In genomic region chr1:67732750-67733151, GRCh38 we compare ENCODE assay signal across 10 cellular contexts. TPM values are rescaled to one million over a fixed set of nuclear protein-coding genes. Genes with fewer than 3 reads are reported as not detected.
DNase-seq lines count a peak whose midpoint lies in the region; ATAC-seq and TF ChIP-seq lines count a peak whose summit lies in the region.
"Had no signal": no experiment of that assay in that cellular context is flagged by ENCODE, and none has a peak within 500 bp of the region (broad histone marks: within the 10 kb centered on the region; RNA-seq: fewer than 3 reads in every experiment).

No MANE protein-coding gene starts in this region.

- H4K20me1 ChIP-seq in OCI-LY1 (ENCODE audit: insufficient read depth, low read length) = no peaks in the 10 kb centered on the region

- H3K9me3 ChIP-seq in OCI-LY1 (ENCODE audit: low read length) (no peaks in the 10 kb centered on the region), mesenchymal stem cell (ENCODE audit: control insufficient read depth, low read length) (no peaks in the 10 kb centered on the region), gastrocnemius medialis (no peaks in the 10 kb centered on the region)

- H2BK120ac ChIP-seq in mesenchymal stem cell (ENCODE audit: low read depth, low read length) = no peak overlapping the region

- H3K4me2 ChIP-seq in OCI-LY1 (ENCODE audit: low read length) = peak overlapping the region; percentile 8; the same call in 1 of the 2 replicates
- no peak overlapping the region for H3K4me2 ChIP-seq in mesenchymal stem cell (ENCODE audit: low read length, poor library complexity, severe bottlenecking)
- H3K4me2 ChIP-seq: KMS-11 had no signal

- H3K9me2 ChIP-seq in OCI-LY1 (ENCODE audit: low read depth, low read length) = no peaks in the 10 kb centered on the region

- H3F3A ChIP-seq in OCI-LY1 (ENCODE audit: insufficient read depth, low read length) = no peaks in the 10 kb centered on the region

- H3K4me1 ChIP-seq in OCI-LY1 (ENCODE audit: insufficient read depth, low read length, severe bottlenecking) = peaks cover 86% of the 10 kb centered on the region
- peaks cover 19% of the 10 kb centered on the region for H3K4me1 ChIP-seq in mesenchymal stem cell (ENCODE audit: control insufficient read depth, insufficient read depth, low read depth, low read length)
- peaks cover 25% of the 10 kb centered on the region in 2 donors for H3K4me1 ChIP-seq in gastrocnemius medialis

- H3K23ac ChIP-seq in mesenchymal stem cell (ENCODE audit: low read length in 2 of 2) = peak overlapping the region in 1 of 2 experiments; percentile 47

- intact Hi-C loops in gastrocnemius medialis (cut with DNase I; ENCODE audit: low total_unique reads) = no loop called here

- peak overlapping the region; percentile 98 for H3K27ac ChIP-seq in OCI-LY1 (ENCODE audit: low read depth, low read length, poor library complexity, severe bottlenecking)
- H3K27ac ChIP-seq in mesenchymal stem cell (ENCODE audit: low read length, poor library complexity, severe bottlenecking) = no peak overlapping the region
- no peak overlapping the region for H3K27ac ChIP-seq in gastrocnemius medialis
- H3K27ac ChIP-seq: KMS-11 had no signal

- no peak for TF ChIP-seq CTCF in OCI-LY1 (IDR thresholded peaks at IDR 0.05; ENCODE audit: low read length)
- TF ChIP-seq CTCF in gastrocnemius medialis (IDR thresholded peaks at IDR 0.05 in 4 of 5, conservative IDR thresholded peaks at IDR 0.05 in 1 of 5) = no peak

- in situ Hi-C loops in gastrocnemius medialis (cut with MboI; ENCODE audit: low sequenced_read_pairs in 4 of 4) = no loop called here

- H4K8ac ChIP-seq in mesenchymal stem cell (ENCODE audit: low read length) = no peak overlapping the region

- TF ChIP-seq POLR2A in GM18505 (IDR thresholded peaks at IDR 0.05; ENCODE audit: borderline replicate concordance, extremely low read depth, insufficient read depth, insufficient read length) (no peak), gastrocnemius medialis (IDR thresholded peaks at IDR 0.05) (no peak)

- peak overlapping the region in 1 of 2 experiments; percentile 72 for H3K4ac ChIP-seq in mesenchymal stem cell (ENCODE audit: low read depth in 1 of 2, low read length in 2 of 2)

- H3K27me3 ChIP-seq in OCI-LY1 (ENCODE audit: insufficient read depth, low read length) = no peaks in the 10 kb centered on the region
- no peaks in the 10 kb centered on the region for H3K27me3 ChIP-seq in mesenchymal stem cell (ENCODE audit: control insufficient read depth in 1 of 2, insufficient read depth in 1 of 2, low read length in 2 of 2)
- H3K27me3 ChIP-seq in gastrocnemius medialis = no peaks in the 10 kb centered on the region

- peak overlapping the region in 1 of 2 experiments; percentile 68 for H3K18ac ChIP-seq in mesenchymal stem cell (ENCODE audit: low read depth in 1 of 2, low read length in 2 of 2)

- H2AFZ ChIP-seq in OCI-LY1 (ENCODE audit: low read length) (no peak overlapping the region), mesenchymal stem cell (ENCODE audit: low read depth, low read length) (no peak overlapping the region)

- peak overlapping the region; percentile 24; the same call in 1 of the 2 replicates for H3K9ac ChIP-seq in OCI-LY1 (ENCODE audit: low read length)
- H3K9ac ChIP-seq in mesenchymal stem cell (ENCODE audit: low read length) = no peak overlapping the region
- H3K9ac ChIP-seq: KMS-11 had no signal

- no peak overlapping the region for H2BK15ac ChIP-seq in mesenchymal stem cell (ENCODE audit: low read depth, poor library complexity, severe bottlenecking)

- peaks cover 29% of the 10 kb centered on the region for H3K79me1 ChIP-seq in mesenchymal stem cell (replicated peaks; ENCODE audit: low read length, poor library complexity, severe bottlenecking)

- H3K14ac ChIP-seq in mesenchymal stem cell (ENCODE audit: low read length in 2 of 2) = peak overlapping the region in 1 of 2 experiments; percentile 18

- peak overlapping the region; percentile 33 for H2AK5ac ChIP-seq in mesenchymal stem cell (ENCODE audit: low read length, severe bottlenecking)

- no peak overlapping the region for H4K91ac ChIP-seq in mesenchymal stem cell (ENCODE audit: low read length)

- ATAC-seq in GM18505 (IDR thresholded peaks at IDR 0.05; ENCODE audit: unreplicated experiment) (peak; percentile 39), HG02642 (IDR thresholded peaks at IDR 0.05; ENCODE audit: poor library complexity, unreplicated experiment) (peak; percentile 44), GM21528 (IDR thresholded peaks at IDR 0.05; ENCODE audit: low FRiP score, unreplicated experiment) (no peak), gastrocnemius medialis (no peak)

- H2BK12ac ChIP-seq in mesenchymal stem cell (ENCODE audit: low read length in 2 of 2) = peak overlapping the region in 1 of 2 experiments; percentile 45

- H3K4me3 ChIP-seq in OCI-LY1 (ENCODE audit: low read depth, low read length, poor library complexity, severe bottlenecking) (no peak overlapping the region), mesenchymal stem cell (ENCODE audit: insufficient read depth in 1 of 2, low read depth in 1 of 2, low read length in 2 of 2) (no peak overlapping the region), gastrocnemius medialis (no peak overlapping the region)
- H3K4me3 ChIP-seq: lung had no signal

- DNase-seq in mesenchymal stem cell (peak; percentile 87), gastrocnemius medialis (no peak), cerebellar cortex (ENCODE audit: low spot score) (no peak)
- no peak for DNase-seq in stimulated activated CD4-positive, alpha-beta T cell treated with anti-CD3 and anti-CD28 coated beads, Interleukin-2, amount 100 ng/mL, for 24 hours

- H2BK5ac ChIP-seq in mesenchymal stem cell (ENCODE audit: low read depth, low read length, poor library complexity, severe bottlenecking) = no peak overlapping the region

- no peaks in the 10 kb centered on the region for H3K79me2 ChIP-seq in OCI-LY1 (ENCODE audit: insufficient read depth, low read length)

- WGBS in mesenchymal stem cell = 63% methylated on average over 6 of the region's 6 CpGs

- H3K36me3 ChIP-seq in OCI-LY1 (ENCODE audit: insufficient read depth, low read length) (no peaks in the 10 kb centered on the region), mesenchymal stem cell (ENCODE audit: control insufficient read depth in 1 of 2, insufficient read depth in 2 of 2, low read depth in 1 of 2, low read length in 2 of 2) (peaks cover 0 to 14% of the 10 kb centered on the region in 2 experiments), gastrocnemius medialis (no peaks in the 10 kb centered on the region)

RNA-seq across cellular contexts. Expression of gene GADD45A, which starts 47.8 kb away (rescaled TPM):
- 46.4 TPM for polyA plus RNA-seq in mesenchymal stem cell (2013, experiment 1 of 2)
- 48.5 TPM for polyA plus RNA-seq in mesenchymal stem cell (2013, experiment 2 of 2)
- total RNA-seq in gastrocnemius medialis = 100 to 1,000 TPM in 3 of 4 donors, 10 to 100 TPM in 1; 80.4 to 188 (median 142) TPM

Comparison
In these comparisons a context has a peak if more than half of its experiments do, and no peak if none do; other contexts are left out.
1. ATAC-seq: peak in GM18505 (single experiment) and HG02642 (single experiment); none in GM21528 (single experiment) and gastrocnemius medialis (0 of 2).